Comparison of ENCODE assay signal across 1 cellular context in the genomic region with DNA sequence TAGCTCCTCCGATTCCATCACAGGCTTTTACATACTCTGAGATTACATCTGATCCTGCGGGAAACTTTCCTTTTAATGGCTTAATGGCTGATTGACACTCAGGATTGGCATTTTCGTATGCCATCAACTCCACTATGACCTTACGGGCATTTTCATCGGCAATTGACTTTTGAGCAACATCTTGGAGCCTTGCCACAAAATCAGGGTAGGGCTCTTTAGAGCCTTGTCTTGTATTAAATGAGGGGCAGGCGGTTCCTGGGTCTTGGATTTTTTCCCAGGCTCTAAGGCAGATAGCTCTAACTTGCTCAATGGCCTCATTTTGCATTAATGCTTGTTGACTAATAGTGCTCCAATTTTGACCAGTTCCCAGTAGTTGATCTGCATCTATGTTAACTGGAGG.
TF ChIP-seq lines count a peak whose summit lies in the region.

No MANE protein-coding gene starts in this region.

TF ChIP-seq in K562, 482 proteins besides CTCF, POLR2A, EP300 and RAD21:
- peak; percentile 19; the same call in 1 of the 2 replicates for TF ChIP-seq NFIC (IDR thresholded peaks at IDR 0.05)
